9 cellular contexts compared by ENCODE assay signal in the genomic region with DNA sequence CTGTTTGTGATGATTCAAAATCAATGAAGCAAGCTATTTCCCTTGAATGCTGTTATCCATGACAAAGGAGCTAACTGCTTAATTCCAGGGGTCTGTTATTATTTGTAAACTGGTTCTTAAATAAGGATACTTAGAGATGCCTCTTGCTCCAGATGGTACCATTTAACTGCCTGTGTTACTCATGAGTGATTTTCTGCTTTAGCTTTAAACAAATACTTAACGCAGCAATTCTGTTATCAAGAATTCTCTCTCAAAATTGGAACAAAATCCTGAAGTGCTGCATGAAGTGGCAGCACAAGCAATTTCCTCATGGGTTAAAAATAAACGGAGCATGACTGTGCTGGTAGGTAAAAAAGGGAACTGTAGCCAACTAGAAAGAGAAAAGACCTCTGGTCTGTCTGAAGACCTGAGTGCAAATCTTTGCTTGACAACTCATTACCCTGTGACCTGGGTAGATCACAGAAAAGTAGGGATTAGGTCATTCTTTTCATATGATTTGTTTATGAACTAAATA.
DNase-seq lines count a peak whose midpoint lies in the region; ATAC-seq and TF ChIP-seq lines count a peak whose summit lies in the region.
"Had no signal": no experiment of that assay in that cellular context is flagged by ENCODE, and none has a peak within 500 bp of the region (broad histone marks: within the 10 kb centered on the region; RNA-seq: fewer than 3 reads in every experiment).

No MANE protein-coding gene starts in this region.

- no peak for TF ChIP-seq CTCF in right atrium auricular region (IDR thresholded peaks at IDR 0.05)
- no peak for TF ChIP-seq CTCF in OCI-LY7 (conservative IDR thresholded peaks at IDR 0.05; ENCODE audit: low read length)

- H3K36me3 ChIP-seq in right atrium auricular region: no peaks in the 10 kb centered on the region
- H3K36me3 ChIP-seq in OCI-LY7 (ENCODE audit: insufficient read depth, low read length): no peaks in the 10 kb centered on the region

- peaks cover 0 to 7% of the 10 kb centered on the region in 2 donors for H3K9me3 ChIP-seq in right atrium auricular region
- H3K9me3 ChIP-seq in OCI-LY7 (ENCODE audit: low read length): no peaks in the 10 kb centered on the region

- peaks cover 0 to 10% of the 10 kb centered on the region in 2 donors for H3K4me1 ChIP-seq in right atrium auricular region
- H3K4me1 ChIP-seq in OCI-LY7 (ENCODE audit: insufficient read depth, low read length, poor library complexity, severe bottlenecking): no peaks in the 10 kb centered on the region

- H3K36me3 Mint-ChIP-seq in naive B cell: no peaks in the 10 kb centered on the region
- H3K36me3 Mint-ChIP-seq in activated T-helper 17 cell treated with anti-CD3 and anti-CD28 coated beads, Interleukin-2, amount 50 U/mL, for 72 hours (ENCODE audit: low read depth): no peaks in the 10 kb centered on the region
- H3K36me3 Mint-ChIP-seq: CD4-positive, CD25-positive, alpha-beta regulatory T cell had no signal

- peak overlapping the region in 1 of 8 donors; percentile 2 for H3K4me3 Mint-ChIP-seq in naive B cell
- no peak overlapping the region for H3K4me3 Mint-ChIP-seq in activated T-helper 17 cell treated with anti-CD3 and anti-CD28 coated beads, Interleukin-2, amount 50 U/mL, for 72 hours
- H3K4me3 Mint-ChIP-seq: CD4-positive, CD25-positive, alpha-beta regulatory T cell had no signal

- H3K79me2 ChIP-seq in OCI-LY7 (ENCODE audit: insufficient read depth, low read depth, low read length): no peaks in the 10 kb centered on the region

- no peaks in the 10 kb centered on the region for H3K27me3 ChIP-seq in right atrium auricular region

- no peak overlapping the region for H3K27ac Mint-ChIP-seq in naive B cell
- H3K27ac Mint-ChIP-seq in activated T-helper 17 cell treated with anti-CD3 and anti-CD28 coated beads, Interleukin-2, amount 50 U/mL, for 72 hours: no peak overlapping the region
- H3K27ac Mint-ChIP-seq: CD4-positive, CD25-positive, alpha-beta regulatory T cell had no signal

- DNase-seq in Right ventricle myocardium superior: no peak
- DNase-seq in right atrium auricular region (ENCODE audit: low spot score): no peak
- peak; percentile 3 for DNase-seq in OCI-LY7 (ENCODE audit: low spot score)
- peak; percentile 32 for DNase-seq in naive B cell
- DNase-seq in AG20443 (ENCODE audit: low spot score): no peak
- DNase-seq in activated CD8-positive, alpha-beta memory T cell treated with anti-CD3 and anti-CD28 coated beads, Interleukin-2, amount 50 U/mL, for 4 hours: no peak
- DNase-seq: CD4-positive, CD25-positive, alpha-beta regulatory T cell had no signal

- ATAC-seq in Right ventricle myocardium superior (ENCODE audit: poor library complexity) (peak; percentile 91), HG03342 (IDR thresholded peaks at IDR 0.05; ENCODE audit: unreplicated experiment) (peak; percentile 95), naive B cell (ENCODE audit: low read depth in 2 of 2) (peak; percentile 98 to 99)
- no peak for ATAC-seq in activated T-helper 17 cell treated with anti-CD3 and anti-CD28 coated beads, Interleukin-2, amount 50 U/mL, for 72 hours (replicated peaks)

- no peaks in the 10 kb centered on the region for H3K27me3 Mint-ChIP-seq in naive B cell
- H3K27me3 Mint-ChIP-seq in activated T-helper 17 cell treated with anti-CD3 and anti-CD28 coated beads, Interleukin-2, amount 50 U/mL, for 72 hours: peaks cover 8% of the 10 kb centered on the region
- H3K27me3 Mint-ChIP-seq: CD4-positive, CD25-positive, alpha-beta regulatory T cell had no signal

- peaks cover 0 to 9% (median 1%) of the 10 kb centered on the region in 7 donors for H3K9me3 Mint-ChIP-seq in naive B cell
- no peaks in the 10 kb centered on the region for H3K9me3 Mint-ChIP-seq in activated T-helper 17 cell treated with anti-CD3 and anti-CD28 coated beads, Interleukin-2, amount 50 U/mL, for 72 hours

- H3K9me2 ChIP-seq in OCI-LY7 (ENCODE audit: insufficient read depth, low read length): no peaks in the 10 kb centered on the region

- H3K27ac ChIP-seq in right atrium auricular region: peak overlapping the region in 1 of 2 donors; percentile 50
- H3K27ac ChIP-seq in OCI-LY7 (ENCODE audit: low read depth, low read length, poor library complexity, severe bottlenecking): no peak overlapping the region

- H4K20me1 ChIP-seq in OCI-LY7 (ENCODE audit: insufficient read depth, low read length): no peaks in the 10 kb centered on the region

- H3K4me1 Mint-ChIP-seq in naive B cell: peaks cover 4 to 7% (median 6%) of the 10 kb centered on the region in 3 donors
- no peaks in the 10 kb centered on the region for H3K4me1 Mint-ChIP-seq in activated T-helper 17 cell treated with anti-CD3 and anti-CD28 coated beads, Interleukin-2, amount 50 U/mL, for 72 hours
- H3K4me1 Mint-ChIP-seq: CD4-positive, CD25-positive, alpha-beta regulatory T cell had no signal

- BruUV-seq in OCI-LY7 (replicated peaks; lab: Mats Ljungman, UMichigan): no TSS peak

- no peak overlapping the region for H3K4me3 ChIP-seq in right atrium auricular region
- no peak overlapping the region for H3K4me3 ChIP-seq in OCI-LY7 (ENCODE audit: low read depth, low read length, poor library complexity, severe bottlenecking)

- no peak overlapping the region for H3K4me2 ChIP-seq in OCI-LY7 (ENCODE audit: low read length)

- CTCF ChIA-PET in OCI-LY7 (lab: Charles Lee; ENCODE audit: unreplicated experiment): no interaction called here

- POLR2A ChIA-PET in OCI-LY7 (lab: Charles Lee): interaction anchor here (0.6 kb wide), 2 partner anchors 105 to 209 kb away, joined by 3 to 5 read pairs; no protein-coding TSS in a partner anchor

- intact Hi-C loops in Right ventricle myocardium superior (cut with DNase I) (no loop called here), OCI-LY7 (cut with micrococcal nuclease; ENCODE audit: unreplicated experiment) (no loop called here)

- H2AFZ ChIP-seq in OCI-LY7 (ENCODE audit: low read length): no peak overlapping the region

Comparison
In these comparisons a context has a peak if more than half of its experiments do, and no peak if none do; other contexts are left out.
1. DNase-seq: peak in OCI-LY7 (single experiment) and naive B cell (single experiment); none in Right ventricle myocardium superior (single experiment), right atrium auricular region (single experiment), AG20443 (single experiment) and activated CD8-positive, alpha-beta memory T cell treated with anti-CD3 and anti-CD28 coated beads, Interleukin-2, amount 50 U/mL, for 4 hours (single experiment).